ENCODE assay signal across 9 cellular contexts in genomic region chr11:18106688-18107087, GRCh38. TPM values are rescaled to one million over a fixed set of nuclear protein-coding genes. Genes with fewer than 3 reads are reported as not detected.
DNase-seq lines count a peak whose midpoint lies in the region; ATAC-seq and TF ChIP-seq lines count a peak whose summit lies in the region.
"Had no signal": no experiment of that assay in that cellular context is flagged by ENCODE, and none has a peak within 500 bp of the region (broad histone marks: within the 10 kb centered on the region; RNA-seq: fewer than 3 reads in every experiment).

No MANE protein-coding gene starts in this region.

- peaks cover 18% of the 10 kb centered on the region for H3K36me3 Mint-ChIP-seq in nephron (ENCODE audit: low read depth)

- peak overlapping the region; percentile 96 to 97 (median 97) for H3K4me3 Mint-ChIP-seq in nephron

- ATAC-seq in GM19035 (IDR thresholded peaks at IDR 0.05; ENCODE audit: unreplicated experiment) (no peak), HG02884 (IDR thresholded peaks at IDR 0.05; ENCODE audit: unreplicated experiment) (no peak), HG03196 (IDR thresholded peaks at IDR 0.05; ENCODE audit: unreplicated experiment) (no peak)

- no peaks in the 10 kb centered on the region for H4K20me1 ChIP-seq in Karpas-422 (ENCODE audit: insufficient read depth, low read depth, low read length)

- H3K27me3 ChIP-seq in Karpas-422 (ENCODE audit: low read length), result no peaks in the 10 kb centered on the region

- in situ Hi-C loops in astrocyte of the spinal cord (cut with HindIII; ENCODE audit: low sequenced_read_pairs), result no loop called here

- no peak overlapping the region; the same call in 1 of the 2 replicates for H2AFZ ChIP-seq in Karpas-422 (ENCODE audit: low read length)

- no peaks in the 10 kb centered on the region for H3K9me2 ChIP-seq in Karpas-422 (replicated peaks; ENCODE audit: insufficient read depth, low read length)

- no peaks in the 10 kb centered on the region for H3K9me3 Mint-ChIP-seq in nephron

- H3K27ac ChIP-seq in Karpas-422 (ENCODE audit: low read length), result no peak overlapping the region

- peaks cover 42% of the 10 kb centered on the region for H3K79me2 ChIP-seq in Karpas-422 (ENCODE audit: low read length)

- H3K4me3 ChIP-seq in Karpas-422 (ENCODE audit: low read length) (no peak overlapping the region), astrocyte of the spinal cord (ENCODE audit: low read depth, low read length) (no peak overlapping the region)

- H3K27me3 Mint-ChIP-seq in nephron (ENCODE audit: low read depth), result peaks cover 8% of the 10 kb centered on the region

- H3K9me3 ChIP-seq in Karpas-422 (ENCODE audit: low read length), result no peaks in the 10 kb centered on the region

- H3K36me3 ChIP-seq in Karpas-422 (ENCODE audit: insufficient read depth, low read length), result peaks cover 22% of the 10 kb centered on the region

- DNase-seq in Daoy (ENCODE audit: low read depth), result peak; percentile 9
- no peak for DNase-seq in Karpas-422
- peak; percentile 11 for DNase-seq in astrocyte of the spinal cord (ENCODE audit: low read depth, low spot score)

- H3K9ac ChIP-seq in Karpas-422 (ENCODE audit: low read length), result no peak overlapping the region

- H3K4me1 Mint-ChIP-seq in nephron, result peaks cover 14% of the 10 kb centered on the region

- TF ChIP-seq CTCF in astrocyte of the spinal cord (IDR thresholded peaks at IDR 0.05; ENCODE audit: low read depth, low read length) (no peak), nephron (IDR thresholded peaks at IDR 0.05; ENCODE audit: unreplicated experiment in 3 of 3) (no peak)

- no peak overlapping the region for H3K27ac Mint-ChIP-seq in nephron

- peaks cover 26% of the 10 kb centered on the region for H3K4me1 ChIP-seq in Karpas-422 (ENCODE audit: low read length)

- peak overlapping the region; percentile 78 for H3K4me2 ChIP-seq in Karpas-422 (ENCODE audit: low read depth, low read length, poor library complexity, severe bottlenecking)

RNA-seq across cellular contexts. Expression of gene SAAL1, which starts 0.8 kb away (rescaled TPM):
- 62.7 and 72.7 TPM in 2 replicates for total RNA-seq in Daoy (2014; rRNA removed; shearing (Covaris generic))
- total RNA-seq in Karpas-422 (2014; rRNA removed; shearing (Covaris generic); ENCODE audit: low replicate concordance), result 36.7 and 43.7 TPM in 2 replicates

RNA-seq across cellular contexts. Expression of gene MRGPRX3, which starts 25.7 kb away (rescaled TPM):
- not detected in 2 replicates for total RNA-seq in Daoy (2014; rRNA removed; shearing (Covaris generic))
- total RNA-seq in Karpas-422 (2014; rRNA removed; shearing (Covaris generic); ENCODE audit: low replicate concordance), result not detected in 2 replicates
- total RNA-seq: kidney epithelial cell; T-helper 2 cell treated with Interferon-gamma antibody and Interleukin-4, amounts not matched to agents 100 ng/mL and 5 ng/mL, for 36 hours had no signal
